Comparison of ENCODE assay signal across 1 cellular context in the genomic region with DNA sequence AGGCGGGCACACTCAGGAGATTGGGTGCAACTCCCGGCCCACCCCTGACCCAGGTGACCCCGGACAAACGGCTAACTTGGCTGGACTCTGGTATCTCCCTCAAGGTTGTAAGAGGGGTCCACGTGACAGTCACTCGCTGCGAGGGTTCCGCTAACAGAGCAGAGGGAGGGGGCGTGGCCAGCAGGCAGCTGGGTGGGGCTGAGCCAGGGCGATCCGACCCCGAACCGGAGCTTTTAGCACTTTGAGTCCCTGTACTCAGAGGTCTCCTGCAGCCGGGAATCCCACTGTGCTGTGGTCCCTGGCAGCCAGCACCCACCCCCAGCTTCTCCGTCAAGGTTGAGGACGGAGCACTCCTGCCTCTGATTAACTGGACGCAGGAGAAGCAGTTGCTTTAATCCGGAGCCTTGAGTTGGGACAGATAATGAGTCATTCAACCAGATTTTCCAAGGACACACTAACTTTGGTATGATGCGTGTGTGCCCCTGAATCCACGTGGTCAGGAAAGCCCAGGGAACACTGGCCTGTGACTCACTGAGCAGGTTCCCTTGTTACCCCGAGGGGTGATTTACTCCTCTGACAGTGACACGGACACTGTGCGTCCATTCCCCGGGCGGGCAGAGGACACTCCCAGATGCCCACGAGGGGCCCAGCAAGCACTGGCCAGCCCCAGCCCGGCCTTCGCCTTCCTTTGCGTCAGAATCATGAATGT.
TF ChIP-seq lines count a peak whose summit lies in the region.

No MANE protein-coding gene starts in this region.

TF ChIP-seq in HepG2, 621 proteins besides CTCF, POLR2A, EP300 and RAD21 (continued from another document and continues in another):
- TF ChIP-seq CSRNP1 (CRISPR knock-in tag; IDR thresholded peaks at IDR 0.05) = no peak
- TF ChIP-seq E2F5 (CRISPR knock-in tag; conservative IDR thresholded peaks at IDR 0.05) = no peak
- TF ChIP-seq YEATS4 (CRISPR knock-in tag; IDR thresholded peaks at IDR 0.05; ENCODE audit: borderline replicate concordance) = peak; percentile 50; the same call in 1 of the 2 replicates
- no peak for TF ChIP-seq FOXA1 (IDR thresholded peaks at IDR 0.05)
- no peak for TF ChIP-seq FOXA1 (CRISPR knock-in tag; IDR thresholded peaks at IDR 0.05)
- TF ChIP-seq, protein P1, sequence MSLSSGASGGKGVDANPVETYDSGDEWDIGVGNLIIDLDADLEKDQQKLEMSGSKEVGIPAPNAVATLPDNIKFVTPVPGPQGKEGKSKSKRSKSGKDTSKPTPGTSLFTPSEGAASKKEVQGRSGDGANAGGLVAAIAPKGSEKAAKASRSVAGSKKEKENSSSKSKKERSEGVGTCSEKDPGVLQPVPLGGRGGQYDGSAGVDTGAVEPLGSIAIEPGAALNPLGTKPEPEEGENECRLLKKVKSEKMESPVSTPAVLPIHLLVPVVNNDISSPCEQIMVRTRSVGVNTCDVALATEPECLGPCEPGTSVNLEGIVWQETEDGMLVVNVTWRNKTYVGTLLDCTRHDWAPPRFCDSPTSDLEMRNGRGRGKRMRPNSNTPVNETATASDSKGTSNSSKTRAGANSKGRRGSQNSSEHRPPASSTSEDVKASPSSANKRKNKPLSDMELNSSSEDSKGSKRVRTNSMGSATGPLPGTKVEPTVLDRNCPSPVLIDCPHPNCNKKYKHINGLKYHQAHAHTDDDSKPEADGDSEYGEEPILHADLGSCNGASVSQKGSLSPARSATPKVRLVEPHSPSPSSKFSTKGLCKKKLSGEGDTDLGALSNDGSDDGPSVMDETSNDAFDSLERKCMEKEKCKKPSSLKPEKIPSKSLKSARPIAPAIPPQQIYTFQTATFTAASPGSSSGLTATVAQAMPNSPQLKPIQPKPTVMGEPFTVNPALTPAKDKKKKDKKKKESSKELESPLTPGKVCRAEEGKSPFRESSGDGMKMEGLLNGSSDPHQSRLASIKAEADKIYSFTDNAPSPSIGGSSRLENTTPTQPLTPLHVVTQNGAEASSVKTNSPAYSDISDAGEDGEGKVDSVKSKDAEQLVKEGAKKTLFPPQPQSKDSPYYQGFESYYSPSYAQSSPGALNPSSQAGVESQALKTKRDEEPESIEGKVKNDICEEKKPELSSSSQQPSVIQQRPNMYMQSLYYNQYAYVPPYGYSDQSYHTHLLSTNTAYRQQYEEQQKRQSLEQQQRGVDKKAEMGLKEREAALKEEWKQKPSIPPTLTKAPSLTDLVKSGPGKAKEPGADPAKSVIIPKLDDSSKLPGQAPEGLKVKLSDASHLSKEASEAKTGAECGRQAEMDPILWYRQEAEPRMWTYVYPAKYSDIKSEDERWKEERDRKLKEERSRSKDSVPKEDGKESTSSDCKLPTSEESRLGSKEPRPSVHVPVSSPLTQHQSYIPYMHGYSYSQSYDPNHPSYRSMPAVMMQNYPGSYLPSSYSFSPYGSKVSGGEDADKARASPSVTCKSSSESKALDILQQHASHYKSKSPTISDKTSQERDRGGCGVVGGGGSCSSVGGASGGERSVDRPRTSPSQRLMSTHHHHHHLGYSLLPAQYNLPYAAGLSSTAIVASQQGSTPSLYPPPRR (CRISPR knock-in tag; IDR thresholded peaks at IDR 0.05; ENCODE audit: borderline replicate concordance) = peak; percentile 62; the same call in 1 of the 2 replicates
- TF ChIP-seq ZBTB4 (CRISPR knock-in tag; IDR thresholded peaks at IDR 0.05; ENCODE audit: borderline replicate concordance) = no peak
- 0 out of 2 replicates have a peak, but pooled peaks have one; percentile 14 for TF ChIP-seq ZNF335 (CRISPR knock-in tag; IDR thresholded peaks at IDR 0.05)
- TF ChIP-seq, protein P2, sequence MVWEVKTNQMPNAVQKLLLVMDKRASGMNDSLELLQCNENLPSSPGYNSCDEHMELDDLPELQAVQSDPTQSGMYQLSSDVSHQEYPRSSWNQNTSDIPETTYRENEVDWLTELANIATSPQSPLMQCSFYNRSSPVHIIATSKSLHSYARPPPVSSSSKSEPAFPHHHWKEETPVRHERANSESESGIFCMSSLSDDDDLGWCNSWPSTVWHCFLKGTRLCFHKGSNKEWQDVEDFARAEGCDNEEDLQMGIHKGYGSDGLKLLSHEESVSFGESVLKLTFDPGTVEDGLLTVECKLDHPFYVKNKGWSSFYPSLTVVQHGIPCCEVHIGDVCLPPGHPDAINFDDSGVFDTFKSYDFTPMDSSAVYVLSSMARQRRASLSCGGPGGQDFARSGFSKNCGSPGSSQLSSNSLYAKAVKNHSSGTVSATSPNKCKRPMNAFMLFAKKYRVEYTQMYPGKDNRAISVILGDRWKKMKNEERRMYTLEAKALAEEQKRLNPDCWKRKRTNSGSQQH (CRISPR knock-in tag; IDR thresholded peaks at IDR 0.05; ENCODE audit: low read depth) = 0 out of 2 replicates have a peak, but pooled peaks have one; percentile 20
- peak; percentile 78 for TF ChIP-seq SAP130 (CRISPR knock-in tag; IDR thresholded peaks at IDR 0.05; ENCODE audit: low read depth)
- TF ChIP-seq ARID4A (CRISPR knock-in tag; IDR thresholded peaks at IDR 0.05; ENCODE audit: borderline replicate concordance) = peak; percentile 27; the same call in 1 of the 2 replicates
- TF ChIP-seq PLSCR1 (CRISPR knock-in tag; IDR thresholded peaks at IDR 0.05; ENCODE audit: borderline replicate concordance) = no peak
- no peak for TF ChIP-seq MTA3 (CRISPR knock-in tag; IDR thresholded peaks at IDR 0.05)
- TF ChIP-seq KIAA2018 (CRISPR knock-in tag; IDR thresholded peaks at IDR 0.05; ENCODE audit: borderline replicate concordance) = no peak
- 0 out of 2 replicates have a peak, but pooled peaks have one; percentile 16 for TF ChIP-seq ZNF558 (CRISPR knock-in tag; IDR thresholded peaks at IDR 0.05; ENCODE audit: borderline replicate concordance)
- TF ChIP-seq ARNTL (CRISPR knock-in tag; IDR thresholded peaks at IDR 0.05) = peak; percentile 97
- peak; percentile 34; the same call in 1 of the 2 replicates for TF ChIP-seq ZMYM4 (CRISPR knock-in tag; IDR thresholded peaks at IDR 0.05)
